Comparison of ENCODE assay signal across 8 cellular contexts in the genomic region with DNA sequence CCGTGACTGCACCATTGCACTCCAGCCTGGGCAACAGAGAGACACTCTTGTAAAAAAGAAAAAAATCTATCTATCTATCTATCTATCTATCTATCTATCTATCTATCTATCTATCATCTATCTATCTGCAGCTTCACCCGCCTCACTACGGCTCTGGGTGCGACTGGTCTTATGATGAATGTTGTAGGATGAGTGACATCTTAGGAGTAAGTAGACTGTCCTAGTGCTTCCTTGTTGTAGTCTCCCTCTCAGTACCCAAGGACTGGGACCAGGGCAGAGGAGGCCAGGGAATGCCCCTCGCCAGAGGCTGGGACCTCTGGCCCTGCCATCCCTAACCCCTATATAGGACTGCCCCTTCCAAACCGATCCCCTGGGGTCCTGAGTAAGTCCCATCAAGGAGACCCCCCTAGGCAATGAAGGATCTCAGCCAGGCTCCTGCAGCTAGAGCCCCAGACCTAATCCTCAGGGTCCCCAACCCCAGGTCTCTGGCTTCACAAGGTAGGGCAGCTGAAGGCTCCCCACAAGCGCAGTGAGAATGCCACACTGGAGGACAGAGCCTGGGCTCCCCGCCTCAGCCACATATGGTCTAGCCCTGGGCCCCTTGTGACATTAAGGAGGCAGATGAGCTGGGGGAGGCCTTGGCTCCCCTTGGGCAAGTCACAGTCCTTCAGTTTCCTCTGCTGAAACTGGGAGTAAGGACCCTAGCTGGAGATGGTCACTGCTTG. TPM values are rescaled to one million over a fixed set of nuclear protein-coding genes. Genes with fewer than 3 reads are reported as not detected.
DNase-seq lines count a peak whose midpoint lies in the region; ATAC-seq and TF ChIP-seq lines count a peak whose summit lies in the region.

No MANE protein-coding gene starts in this region.

- H3K4me1 ChIP-seq in lower lobe of right lung (peaks cover 18% of the 10 kb centered on the region), tibial artery (peaks cover 0 to 35% (median 18%) of the 10 kb centered on the region in 4 donors)

- no peak for TF ChIP-seq CTCF in lower lobe of right lung (IDR thresholded peaks at IDR 0.05)
- TF ChIP-seq CTCF in tibial artery (IDR thresholded peaks at IDR 0.05), result no peak

- ATAC-seq in activated T-cell treated with anti-CD3 and anti-CD28 coated beads, Interleukin-2, amount 50 U/mL, for 4 hours, result no peak
- no peak for ATAC-seq in activated naive CD4-positive, alpha-beta T cell treated with anti-CD3 and anti-CD28 coated beads, Interleukin-2, amount 50 U/mL, for 72 hours
- ATAC-seq in lower lobe of right lung (no peak), HG02571 (IDR thresholded peaks at IDR 0.05; ENCODE audit: unreplicated experiment) (no peak), GM21528 (IDR thresholded peaks at IDR 0.05; ENCODE audit: low FRiP score, unreplicated experiment) (no peak), GM21576 (IDR thresholded peaks at IDR 0.05; ENCODE audit: unreplicated experiment) (no peak)

- H3K9me3 ChIP-seq in lower lobe of right lung, result no peaks in the 10 kb centered on the region
- no peaks in the 10 kb centered on the region for H3K9me3 ChIP-seq in tibial artery

- peak overlapping the region; percentile 94 for H3K4me3 Mint-ChIP-seq in activated T-cell treated with anti-CD3 and anti-CD28 coated beads, Interleukin-2, amount 50 U/mL, for 4 hours

- intact Hi-C loops in lower lobe of right lung (cut with DNase I), result no loop called here
- intact Hi-C loops in tibial artery (cut with DNase I; ENCODE audit: low total_unique reads), result no loop called here

- H3K4me3 ChIP-seq in lower lobe of right lung (peak overlapping the region; percentile 89), tibial artery (peak overlapping the region; percentile 89 to 99)

- peaks cover 22% of the 10 kb centered on the region for H3K4me1 Mint-ChIP-seq in activated T-cell treated with anti-CD3 and anti-CD28 coated beads, Interleukin-2, amount 50 U/mL, for 4 hours (ENCODE audit: low read depth)

- peaks cover 25% of the 10 kb centered on the region for H3K36me3 ChIP-seq in lower lobe of right lung
- peaks cover 15 to 24% (median 16%) of the 10 kb centered on the region in 3 donors for H3K36me3 ChIP-seq in tibial artery

- peaks cover 2% of the 10 kb centered on the region for H3K27me3 Mint-ChIP-seq in activated T-cell treated with anti-CD3 and anti-CD28 coated beads, Interleukin-2, amount 50 U/mL, for 4 hours (ENCODE audit: low read depth)

- H3K27me3 ChIP-seq in lower lobe of right lung (ENCODE audit: low read depth) (no peaks in the 10 kb centered on the region), tibial artery (no peaks in the 10 kb centered on the region)

- peak overlapping the region; percentile 91 for H3K27ac ChIP-seq in lower lobe of right lung
- H3K27ac ChIP-seq in tibial artery, result peak overlapping the region; percentile 88 to 89

- peaks cover 6% of the 10 kb centered on the region for H3K36me3 Mint-ChIP-seq in activated T-cell treated with anti-CD3 and anti-CD28 coated beads, Interleukin-2, amount 50 U/mL, for 4 hours (ENCODE audit: insufficient read depth)
- H3K36me3 Mint-ChIP-seq in activated naive CD4-positive, alpha-beta T cell treated with anti-CD3 and anti-CD28 coated beads, Interleukin-2, amount 50 U/mL, for 72 hours, result peaks cover 0 to 13% of the 10 kb centered on the region in 2 donors

- H3K9me3 Mint-ChIP-seq in activated T-cell treated with anti-CD3 and anti-CD28 coated beads, Interleukin-2, amount 50 U/mL, for 4 hours, result no peaks in the 10 kb centered on the region
- H3K9me3 Mint-ChIP-seq in activated naive CD4-positive, alpha-beta T cell treated with anti-CD3 and anti-CD28 coated beads, Interleukin-2, amount 50 U/mL, for 72 hours, result no peaks in the 10 kb centered on the region

- no peak for DNase-seq in activated T-cell treated with anti-CD3 and anti-CD28 coated beads, Interleukin-2, amount 50 U/mL, for 4 hours
- DNase-seq in activated T-cell treated with anti-CD3 and anti-CD28 coated beads for 4 hours, result no peak
- no peak for DNase-seq in activated naive CD4-positive, alpha-beta T cell treated with anti-CD3 and anti-CD28 coated beads, Interleukin-2, amount 50 U/mL, for 72 hours (ENCODE audit: low spot score in 2 of 2)
- no peak for DNase-seq in lower lobe of right lung
- no peak for DNase-seq in tibial artery

- peak overlapping the region; percentile 92 to 99 for H3K27ac Mint-ChIP-seq in activated naive CD4-positive, alpha-beta T cell treated with anti-CD3 and anti-CD28 coated beads, Interleukin-2, amount 50 U/mL, for 72 hours

RNA-seq across cellular contexts. Expression of gene SEC13, which starts 0.9 kb away (rescaled TPM):
- 100 to 1,000 TPM; 143 to 154 (median 153) TPM for total RNA-seq in activated T-cell treated with anti-CD3 and anti-CD28 coated beads, Interleukin-2, amount 50 U/mL, for 4 hours
- total RNA-seq in activated naive CD4-positive, alpha-beta T cell treated with anti-CD3 and anti-CD28 coated beads, Interleukin-2, amount 50 U/mL, for 72 hours, result 100 to 1,000 TPM in 1 of 2 donors, 10 to 100 TPM in 1; 91.9 to 113 TPM
- 76.3 TPM for total RNA-seq in lower lobe of right lung

RNA-seq across cellular contexts. Expression of gene GHRL, which starts 29.0 kb away (rescaled TPM):
- total RNA-seq in activated T-cell treated with anti-CD3 and anti-CD28 coated beads, Interleukin-2, amount 50 U/mL, for 4 hours, result under 1 TPM; 0.45 to 0.96 (median 0.63) TPM
- not detected for total RNA-seq in activated naive CD4-positive, alpha-beta T cell treated with anti-CD3 and anti-CD28 coated beads, Interleukin-2, amount 50 U/mL, for 72 hours
- total RNA-seq in lower lobe of right lung, result 2.5 TPM
